In the genomic region with DNA sequence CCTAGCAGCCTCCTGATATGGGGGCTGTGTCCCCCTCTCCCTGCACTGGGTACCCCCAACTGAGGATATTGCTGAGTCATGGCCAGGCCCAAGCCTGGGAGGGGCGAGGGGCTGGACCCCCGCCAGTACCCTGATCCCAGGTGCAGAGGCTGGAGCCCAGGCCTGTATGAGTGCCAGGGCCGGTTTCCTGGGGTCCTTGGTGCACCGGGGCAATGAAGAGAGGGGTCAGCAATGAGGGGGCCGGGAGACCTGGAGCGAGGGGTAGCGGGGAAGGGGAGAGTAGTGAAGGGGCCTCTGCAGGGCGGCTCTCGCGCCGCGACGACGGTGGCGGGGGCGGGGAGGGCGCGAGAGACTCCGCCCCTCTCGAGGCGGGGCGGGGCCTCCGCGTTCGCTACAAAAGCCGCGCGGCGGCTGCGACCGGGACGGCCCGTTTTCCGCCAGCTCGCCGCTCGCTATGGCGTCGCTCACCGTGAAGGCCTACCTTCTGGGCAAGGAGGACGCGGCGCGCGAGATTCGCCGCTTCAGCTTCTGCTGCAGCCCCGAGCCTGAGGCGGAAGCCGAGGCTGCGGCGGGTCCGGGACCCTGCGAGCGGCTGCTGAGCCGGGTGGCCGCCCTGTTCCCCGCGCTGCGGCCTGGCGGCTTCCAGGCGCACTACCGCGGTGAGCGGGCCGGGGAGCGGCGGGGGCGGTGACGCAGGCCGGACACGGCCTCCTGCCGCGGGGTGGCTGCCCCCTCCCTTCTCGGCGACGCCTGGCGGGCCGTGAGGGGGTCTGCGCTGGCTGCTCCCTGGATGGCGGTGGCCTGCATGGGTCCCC, we compare ENCODE assay signal across 8 cellular contexts.
A peak's percentile ranks its signal among the peaks of the same experiment; 100 is the strongest.
DNase-seq lines count a peak whose midpoint lies in the region; ATAC-seq, FAIRE-seq and TF ChIP-seq lines count a peak whose summit lies in the region.

A gene (plus strand): TSS at position 423 of the 815 bp plus-strand sequence. CDS start 32 bp downstream, at position 455.

- CTCF ChIA-PET in RWPE1 (lab: Yijun Ruan, JAX), result no interaction called here

- peak; percentile 74 for FAIRE-seq in HTR-8/SVneo (lab: Jason Lieb, UNC)

- H3K9me3 Mint-ChIP-seq in nephron, result no peaks in the 10 kb centered on the region
- H3K9me3 Mint-ChIP-seq in stimulated activated naive CD8-positive, alpha-beta T cell treated with anti-CD3 and anti-CD28 coated beads, Interleukin-15, amount 100 ng/mL, for 72 hours, result no peaks in the 10 kb centered on the region

- H3K27me3 Mint-ChIP-seq in nephron (ENCODE audit: low read depth), result no peaks in the 10 kb centered on the region
- H3K27me3 Mint-ChIP-seq in stimulated activated naive CD8-positive, alpha-beta T cell treated with anti-CD3 and anti-CD28 coated beads, Interleukin-15, amount 100 ng/mL, for 72 hours, result no peaks in the 10 kb centered on the region

- H3K27ac ChIP-seq in RWPE1, result peak within 1 kb of the TSS; percentile 95

- H3K4me1 Mint-ChIP-seq in nephron, result peaks cover 31% of the 10 kb centered on the region
- peaks cover 80% of the 10 kb centered on the region for H3K4me1 Mint-ChIP-seq in stimulated activated naive CD8-positive, alpha-beta T cell treated with anti-CD3 and anti-CD28 coated beads, Interleukin-15, amount 100 ng/mL, for 72 hours

- no peak for TF ChIP-seq CTCF in GM20000 (IDR thresholded peaks at IDR 0.05; ENCODE audit: extremely low read depth, missing control alignments)
- TF ChIP-seq CTCF in RWPE1 (conservative IDR thresholded peaks at IDR 0.05; ENCODE audit: low read depth), result no peak
- TF ChIP-seq CTCF in nephron (IDR thresholded peaks at IDR 0.05; ENCODE audit: unreplicated experiment in 3 of 3), result peak in 2 of 3 experiments; percentile 16 to 30

- peak within 1 kb of the TSS; percentile 92 to 98 (median 97) for H3K27ac Mint-ChIP-seq in nephron
- H3K27ac Mint-ChIP-seq in stimulated activated naive CD8-positive, alpha-beta T cell treated with anti-CD3 and anti-CD28 coated beads, Interleukin-15, amount 100 ng/mL, for 72 hours, result peak within 1 kb of the TSS; percentile 94 to 98

- DNase-seq in D341Med (ENCODE audit: low spot score), result peak; percentile 95
- DNase-seq in GM20000 (ENCODE audit: low spot score), result peak; percentile 95
- peak; percentile 65 for DNase-seq in HTR-8/SVneo (ENCODE audit: insufficient read length, low spot score)
- peak; percentile 87 for DNase-seq in RWPE1 (ENCODE audit: low spot score)
- DNase-seq in activated gamma-delta T cell (lab: John Stamatoyannopoulos, UW), result peak; percentile 74
- peak; percentile 49 for DNase-seq in fibroblast of the conjunctiva (ENCODE audit: low read depth)
- DNase-seq in stimulated activated naive CD8-positive, alpha-beta T cell treated with anti-CD3 and anti-CD28 coated beads, Interleukin-15, amount 100 ng/mL, for 72 hours, result peak; percentile 83 to 87

- POLR2A ChIA-PET in RWPE1 (lab: Yijun Ruan, JAX; ENCODE audit: low non-redundant PET), result interaction anchor here (0.7 to 1.3 kb wide), 3 partner anchors 15 to 88 kb away, joined by 3 to 7 read pairs (median 4); no protein-coding TSS in a partner anchor

- peak within 1 kb of the TSS; percentile 97 to 98 (median 98) for H3K4me3 Mint-ChIP-seq in nephron
- peak within 1 kb of the TSS; percentile 88 to 94 for H3K4me3 Mint-ChIP-seq in stimulated activated naive CD8-positive, alpha-beta T cell treated with anti-CD3 and anti-CD28 coated beads, Interleukin-15, amount 100 ng/mL, for 72 hours

- H3K36me3 Mint-ChIP-seq in nephron (ENCODE audit: low read depth), result peaks cover 23% of the 10 kb centered on the region

- peak; percentile 53 for ATAC-seq in stimulated activated naive CD8-positive, alpha-beta T cell treated with anti-CD3 and anti-CD28 coated beads, Interleukin-15, amount 100 ng/mL, for 72 hours

Comparison
In these comparisons a context has a peak if more than half of its experiments do, and no peak if none do; other contexts are left out.
1. Peak in every context shown above with its lines: DNase-seq, ATAC-seq and H3K27ac ChIP-seq.
2. CTCF ChIP-seq: peak in nephron (2 of 3); none in GM20000 (single experiment) and RWPE1 (single experiment).